10 cellular contexts compared by ENCODE assay signal in genomic region chr1:209962856-209963255, GRCh38. TPM values are rescaled to one million over a fixed set of nuclear protein-coding genes. Genes with fewer than 3 reads are reported as not detected.
"Had no signal": no experiment of that assay in that cellular context is flagged by ENCODE, and none has a peak within 500 bp of the region (broad histone marks: within the 10 kb centered on the region; RNA-seq: fewer than 3 reads in every experiment).

No MANE protein-coding gene starts in this region.

- H3K4me3 ChIP-seq: GM23338 had no signal

- FAIRE-seq: H1, H54, HepG2 had no signal

- H3K27ac ChIP-seq: HL-60, KMS-11 had no signal

- DNase-seq: H9, HCEC 1CT, Karpas-422, KBM-7 had no signal

- ATAC-seq: GM23338, HepG2 had no signal

RNA-seq across cellular contexts. Expression of gene SYT14, which starts 24.8 kb away (rescaled TPM):
- total RNA-seq: HepG2 had no signal
